Comparison of ENCODE assay signal across 30 cellular contexts in the genomic region with DNA sequence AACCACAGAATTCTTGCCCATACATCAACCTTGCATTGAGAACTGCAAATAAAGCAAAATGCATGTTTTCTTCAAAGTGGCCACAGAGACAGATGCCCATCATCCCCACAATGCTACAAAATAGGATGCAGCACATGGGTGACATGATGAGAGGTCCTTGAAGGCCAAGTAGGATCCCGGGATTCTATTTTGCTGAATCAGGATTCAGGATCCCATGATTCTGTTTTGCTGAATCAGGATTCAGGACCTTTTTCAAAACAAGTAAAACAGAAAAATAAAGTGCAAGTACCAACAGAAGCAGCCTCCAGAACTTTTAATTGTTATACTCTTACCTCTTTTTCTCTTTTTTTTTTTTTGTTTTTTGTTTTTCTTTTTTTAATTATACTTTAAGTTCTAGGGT.
"Had no signal": no experiment of that assay in that cellular context is flagged by ENCODE, and none has a peak within 500 bp of the region (broad histone marks: within the 10 kb centered on the region; RNA-seq: fewer than 3 reads in every experiment).

No MANE protein-coding gene starts in this region.

- H3K4me1 ChIP-seq: neural progenitor cell, psoas muscle, testis, uterus had no signal

- H3K9ac ChIP-seq: neural progenitor cell, parathyroid adenoma had no signal

- DNase-seq: naive thymus-derived CD4-positive, alpha-beta T cell; occipital lobe; ovary; posterior cingulate gyrus; psoas muscle; right cardiac atrium; spleen; stimulated activated CD4-positive, alpha-beta T cell treated with anti-CD3 and anti-CD28 coated beads, Interleukin-12 subunit alpha, Interleukin-12 subunit beta, amount 100 ng/mL, for 4 hours; stimulated activated CD4-positive, alpha-beta T cell treated with anti-CD3 and anti-CD28 coated beads, Interleukin-1b, Interleukin-23, amount 100 ng/mL, for 48 hours; stimulated activated CD4-positive, alpha-beta T cell treated with anti-CD3 and anti-CD28 coated beads, Interleukin-4, amount 100 ng/mL, for 1 hour; stimulated activated CD4-positive, alpha-beta T cell treated with anti-CD3 and anti-CD28 coated beads, Interleukin-4, amount 100 ng/mL, for 4 hours; stimulated activated CD8-positive, alpha-beta memory T cell treated with anti-CD3 and anti-CD28 coated beads, Interleukin-4, amount 100 ng/mL, for 48 hours; stimulated activated naive CD4-positive, alpha-beta T cell; stimulated activated naive CD8-positive, alpha-beta T cell treated with anti-CD3 and anti-CD28 coated beads, Interleukin-15, amount 100 ng/mL, for 72 hours; stimulated activated naive CD8-positive, alpha-beta T cell treated with anti-CD3 and anti-CD28 coated beads, Interleukin-15, Interleukin-2, amounts not matched to agents 100 U/mL and 50 U/mL, for 24 hours; substantia nigra; testis; tibial artery; transverse colon; upper lobe of right lung; uterus had no signal

- H3K27me3 Mint-ChIP-seq: stimulated activated memory B cell treated with anti-CD40 and anti-IgM and Interleukin-4, amounts not matched to agents 10 μg/mL and 1 μg/mL and 100 μg/mL, for 72 hours; type B pancreatic cell had no signal

- H2AFZ ChIP-seq: neural progenitor cell had no signal

- H3K4me3 ChIP-seq: neural progenitor cell, ovary, psoas muscle, skin epidermis, smooth muscle cell, spleen, suprapubic skin, testis, tibial artery, transverse colon, upper lobe of right lung, uterus had no signal

- H3K9me3 ChIP-seq: ovary, psoas muscle, spleen, suprapubic skin, testis, tibial artery, transverse colon, upper lobe of right lung, uterus had no signal

- H3K27me3 ChIP-seq: neural progenitor cell, ovary, suprapubic skin, testis, tibial artery, transverse colon, upper lobe of right lung, uterus had no signal

- H3K9me3 Mint-ChIP-seq: natural killer cell treated with Interleukin-12 subunit alpha and Interleukin-12 subunit beta and Interleukin-15 and Interleukin-18, amount 100 ng/mL, for 72 hours; neural progenitor cell; stimulated activated memory B cell treated with anti-CD40 and anti-IgM and Interleukin-4, amounts not matched to agents 10 μg/mL and 1 μg/mL and 100 μg/mL, for 72 hours; stimulated activated naive CD8-positive, alpha-beta T cell treated with anti-CD3 and anti-CD28 coated beads, Interleukin-15, amount 100 ng/mL, for 72 hours; type B pancreatic cell had no signal

- H3K27ac ChIP-seq: neural progenitor cell, ovary, psoas muscle, skin epidermis, spleen, suprapubic skin, testis, tibial artery, transverse colon, upper lobe of right lung, uterus had no signal

- H3K4me2 ChIP-seq: neural progenitor cell, smooth muscle cell had no signal

- H3K4me3 Mint-ChIP-seq: naive thymus-derived CD4-positive, alpha-beta T cell; natural killer cell treated with Interleukin-12 subunit alpha and Interleukin-12 subunit beta and Interleukin-15 and Interleukin-18, amount 100 ng/mL, for 72 hours; neural progenitor cell; stimulated activated memory B cell treated with anti-CD40 and anti-IgM and Interleukin-4, amounts not matched to agents 10 μg/mL and 1 μg/mL and 100 μg/mL, for 72 hours; stimulated activated naive CD8-positive, alpha-beta T cell treated with anti-CD3 and anti-CD28 coated beads, Interleukin-15, amount 100 ng/mL, for 72 hours; type B pancreatic cell had no signal

- H3K4me1 Mint-ChIP-seq: naive thymus-derived CD4-positive, alpha-beta T cell; neural progenitor cell; stimulated activated memory B cell treated with anti-CD40 and anti-IgM and Interleukin-4, amounts not matched to agents 10 μg/mL and 1 μg/mL and 100 μg/mL, for 72 hours; stimulated activated naive CD8-positive, alpha-beta T cell treated with anti-CD3 and anti-CD28 coated beads, Interleukin-15, amount 100 ng/mL, for 72 hours had no signal

- H3K36me3 Mint-ChIP-seq: naive thymus-derived CD4-positive, alpha-beta T cell; natural killer cell treated with Interleukin-12 subunit alpha and Interleukin-12 subunit beta and Interleukin-15 and Interleukin-18, amount 100 ng/mL, for 72 hours; neural progenitor cell; stimulated activated memory B cell treated with anti-CD40 and anti-IgM and Interleukin-4, amounts not matched to agents 10 μg/mL and 1 μg/mL and 100 μg/mL, for 72 hours; type B pancreatic cell had no signal

- H3K79me2 ChIP-seq: parathyroid adenoma had no signal

- ATAC-seq: naive thymus-derived CD4-positive, alpha-beta T cell; natural killer cell treated with Interleukin-12 subunit alpha and Interleukin-12 subunit beta and Interleukin-15 and Interleukin-18, amount 100 ng/mL, for 72 hours; psoas muscle; right cardiac atrium; stimulated activated memory B cell treated with anti-CD40 and anti-IgM and Interleukin-4, amounts not matched to agents 10 μg/mL and 1 μg/mL and 100 μg/mL, for 72 hours; stimulated activated naive CD8-positive, alpha-beta T cell treated with anti-CD3 and anti-CD28 coated beads, Interleukin-15, amount 100 ng/mL, for 72 hours; stimulated activated naive CD8-positive, alpha-beta T cell treated with anti-CD3 and anti-CD28 coated beads, Interleukin-15, Interleukin-2, amounts not matched to agents 100 U/mL and 50 U/mL, for 24 hours; upper lobe of right lung had no signal

- H3K27ac Mint-ChIP-seq: naive thymus-derived CD4-positive, alpha-beta T cell; natural killer cell treated with Interleukin-12 subunit alpha and Interleukin-12 subunit beta and Interleukin-15 and Interleukin-18, amount 100 ng/mL, for 72 hours; neural progenitor cell; progenitor cell of endocrine pancreas; stimulated activated memory B cell treated with anti-CD40 and anti-IgM and Interleukin-4, amounts not matched to agents 10 μg/mL and 1 μg/mL and 100 μg/mL, for 72 hours; stimulated activated naive CD8-positive, alpha-beta T cell treated with anti-CD3 and anti-CD28 coated beads, Interleukin-15, amount 100 ng/mL, for 72 hours had no signal

- H3K36me3 ChIP-seq: neural progenitor cell, ovary, spleen, suprapubic skin, tibial artery, transverse colon, upper lobe of right lung, uterus had no signal
